Comparison of ENCODE assay signal across 29 cellular contexts in genomic region chr9:133933426-133934026, GRCh38.
"Had no signal": no experiment of that assay in that cellular context is flagged by ENCODE, and none has a peak within 500 bp of the region (broad histone marks: within the 10 kb centered on the region; RNA-seq: fewer than 3 reads in every experiment).

No MANE protein-coding gene starts in this region.

- H3K27ac Mint-ChIP-seq: activated CD4-positive, alpha-beta memory T cell treated with anti-CD3 and anti-CD28 coated beads, Interleukin-2, amount 10 ng/mL, durations not matched to agents 7 days and 5 days; activated CD4-positive, alpha-beta T cell treated with anti-CD3 and anti-CD28 coated beads, Interleukin-2, amount 10 ng/mL, durations not matched to agents 7 days and 5 days; activated naive CD4-positive, alpha-beta T cell treated with anti-CD3 and anti-CD28 coated beads, Interleukin-2, amount 10 ng/mL, durations not matched to agents 7 days and 5 days; activated naive CD8-positive, alpha-beta T cell treated with anti-CD3 and anti-CD28 coated beads, Interleukin-2, amount 50 U/mL, for 24 hours; activated T-cell treated with anti-CD3 and anti-CD28 coated beads, Interleukin-2, amount 50 U/mL, for 24 hours; effector memory CD8-positive, alpha-beta T cell; immature natural killer cell; naive thymus-derived CD8-positive, alpha-beta T cell; T-helper 17 cell had no signal

- H3K27me3 ChIP-seq: cardiac muscle cell, heart left ventricle, spleen, uterus had no signal

- ATAC-seq: activated naive CD8-positive, alpha-beta T cell treated with anti-CD3 and anti-CD28 coated beads, Interleukin-2, amount 50 U/mL, for 24 hours; effector memory CD8-positive, alpha-beta T cell; esophagus mucosa; heart left ventricle; naive thymus-derived CD8-positive, alpha-beta T cell; right cardiac atrium; stimulated activated naive CD8-positive, alpha-beta T cell treated with anti-CD3 and anti-CD28 coated beads, Interleukin-15, Interleukin-2, amounts not matched to agents 100 U/mL and 50 U/mL, for 24 hours; T-helper 17 cell had no signal

- H3K4me3 ChIP-seq: cardiac muscle cell, heart left ventricle, spleen, thoracic aorta, uterus had no signal

- FAIRE-seq: kidney had no signal

- H3K9me3 Mint-ChIP-seq: activated CD4-positive, alpha-beta memory T cell treated with anti-CD3 and anti-CD28 coated beads, Interleukin-2, amount 10 ng/mL, durations not matched to agents 7 days and 5 days; activated naive CD4-positive, alpha-beta T cell treated with anti-CD3 and anti-CD28 coated beads, Interleukin-2, amount 10 ng/mL, durations not matched to agents 7 days and 5 days; activated naive CD8-positive, alpha-beta T cell treated with anti-CD3 and anti-CD28 coated beads, Interleukin-2, amount 50 U/mL, for 24 hours; activated T-cell treated with anti-CD3 and anti-CD28 coated beads, Interleukin-2, amount 50 U/mL, for 24 hours; immature natural killer cell; naive thymus-derived CD8-positive, alpha-beta T cell had no signal

- H3K4me3 Mint-ChIP-seq: activated CD4-positive, alpha-beta memory T cell treated with anti-CD3 and anti-CD28 coated beads, Interleukin-2, amount 10 ng/mL, durations not matched to agents 7 days and 5 days; activated CD4-positive, alpha-beta T cell treated with anti-CD3 and anti-CD28 coated beads, Interleukin-2, amount 10 ng/mL, durations not matched to agents 7 days and 5 days; activated naive CD4-positive, alpha-beta T cell treated with anti-CD3 and anti-CD28 coated beads, Interleukin-2, amount 10 ng/mL, durations not matched to agents 7 days and 5 days; activated naive CD8-positive, alpha-beta T cell treated with anti-CD3 and anti-CD28 coated beads, Interleukin-2, amount 50 U/mL, for 24 hours; activated T-cell treated with anti-CD3 and anti-CD28 coated beads, Interleukin-2, amount 50 U/mL, for 24 hours; effector memory CD8-positive, alpha-beta T cell; immature natural killer cell; naive thymus-derived CD8-positive, alpha-beta T cell; T-helper 17 cell had no signal

- H3K4me1 Mint-ChIP-seq: activated CD4-positive, alpha-beta memory T cell treated with anti-CD3 and anti-CD28 coated beads, Interleukin-2, amount 10 ng/mL, durations not matched to agents 7 days and 5 days; activated CD4-positive, alpha-beta T cell treated with anti-CD3 and anti-CD28 coated beads, Interleukin-2, amount 10 ng/mL, durations not matched to agents 7 days and 5 days; activated naive CD4-positive, alpha-beta T cell treated with anti-CD3 and anti-CD28 coated beads, Interleukin-2, amount 10 ng/mL, durations not matched to agents 7 days and 5 days; activated naive CD8-positive, alpha-beta T cell treated with anti-CD3 and anti-CD28 coated beads, Interleukin-2, amount 50 U/mL, for 24 hours; immature natural killer cell had no signal

- H3K36me3 ChIP-seq: cardiac muscle cell, thoracic aorta, uterus had no signal

- H3K27me3 Mint-ChIP-seq: activated CD4-positive, alpha-beta memory T cell treated with anti-CD3 and anti-CD28 coated beads, Interleukin-2, amount 10 ng/mL, durations not matched to agents 7 days and 5 days; activated CD4-positive, alpha-beta T cell treated with anti-CD3 and anti-CD28 coated beads, Interleukin-2, amount 10 ng/mL, durations not matched to agents 7 days and 5 days; activated naive CD4-positive, alpha-beta T cell treated with anti-CD3 and anti-CD28 coated beads, Interleukin-2, amount 10 ng/mL, durations not matched to agents 7 days and 5 days; activated naive CD8-positive, alpha-beta T cell treated with anti-CD3 and anti-CD28 coated beads, Interleukin-2, amount 50 U/mL, for 24 hours; activated T-cell treated with anti-CD3 and anti-CD28 coated beads, Interleukin-2, amount 50 U/mL, for 24 hours; effector memory CD8-positive, alpha-beta T cell; T-helper 17 cell had no signal

- H3K36me3 Mint-ChIP-seq: activated naive CD4-positive, alpha-beta T cell treated with anti-CD3 and anti-CD28 coated beads, Interleukin-2, amount 10 ng/mL, durations not matched to agents 7 days and 5 days; naive thymus-derived CD8-positive, alpha-beta T cell had no signal

- H3K9me3 ChIP-seq: heart left ventricle, spleen, thoracic aorta, uterus had no signal

- DNase-seq: activated CD4-positive, alpha-beta memory T cell treated with anti-CD3 and anti-CD28 coated beads, Interleukin-2, amount 10 ng/mL, durations not matched to agents 7 days and 5 days; activated CD4-positive, alpha-beta T cell treated with anti-CD3 and anti-CD28 coated beads, Interleukin-2, amount 10 ng/mL, durations not matched to agents 7 days and 5 days; activated CD4-positive, CD25-positive, alpha-beta regulatory T cell treated with anti-CD3 and anti-CD28 coated beads, Interleukin-2, amount 50 U/mL, for 72 hours; activated CD8-positive, alpha-beta memory T cell treated with anti-CD3 and anti-CD28 coated beads, Interleukin-2, amount 50 U/mL, for 48 hours; activated gamma-delta T cell; activated naive CD4-positive, alpha-beta T cell treated with anti-CD3 and anti-CD28 coated beads, Interleukin-2, amount 10 ng/mL, durations not matched to agents 7 days and 5 days; activated naive CD8-positive, alpha-beta T cell treated with anti-CD3 and anti-CD28 coated beads, Interleukin-2, amount 50 U/mL, for 24 hours; activated T-cell treated with anti-CD3 and anti-CD28 coated beads, Interleukin-2, amount 50 U/mL, for 24 hours; amygdala; cortex of kidney; effector memory CD8-positive, alpha-beta T cell; foreskin fibroblast; heart left ventricle; hypothalamus; immature natural killer cell; kidney; left colon; mammary epithelial cell; naive thymus-derived CD8-positive, alpha-beta T cell; spleen; stimulated activated naive CD8-positive, alpha-beta T cell treated with anti-CD3 and anti-CD28 coated beads, Interleukin-15, Interleukin-2, amounts not matched to agents 100 U/mL and 50 U/mL, for 24 hours; T-helper 17 cell; T1000; trophoblast cell; uterus had no signal

- H3K27ac ChIP-seq: cardiac muscle cell, thoracic aorta, uterus had no signal
